ENCODE assay signal across 21 cellular contexts in the genomic region with DNA sequence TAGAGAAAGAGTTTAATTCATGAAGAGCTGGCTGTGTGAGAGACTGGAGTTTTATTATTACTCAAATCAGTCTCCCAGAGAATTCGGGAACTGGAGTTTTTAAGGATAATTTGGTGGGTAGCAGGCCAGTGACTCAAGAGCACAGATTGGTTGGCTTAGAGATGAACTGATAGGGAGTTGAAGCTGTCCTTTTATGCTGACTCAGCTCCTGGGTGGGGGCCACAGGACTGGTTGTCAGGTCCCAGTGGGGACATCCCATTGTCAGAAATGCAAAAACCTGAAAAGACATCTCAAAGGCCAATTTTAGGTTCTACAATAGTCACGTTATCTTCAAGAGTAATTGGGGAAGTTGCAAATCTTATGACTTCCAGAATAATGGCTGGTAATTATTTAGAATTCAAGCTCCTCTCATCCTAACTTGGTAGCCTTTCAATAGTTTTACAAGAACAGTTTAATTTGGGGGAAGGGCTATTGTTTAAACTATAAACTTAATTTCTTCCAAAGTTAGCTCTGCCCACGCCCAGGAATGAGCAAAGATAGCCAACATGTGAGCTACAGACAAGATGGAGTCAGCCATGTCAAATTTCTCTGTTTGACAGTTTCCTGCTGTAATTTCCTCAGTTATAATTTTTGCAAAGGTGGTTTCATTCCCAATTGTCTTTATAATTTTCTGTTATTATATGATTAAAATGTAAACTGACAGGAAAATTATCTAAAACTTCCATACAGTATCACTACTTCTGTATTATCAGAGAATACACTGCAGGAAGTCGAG.
"Had no signal": no experiment of that assay in that cellular context is flagged by ENCODE, and none has a peak within 500 bp of the region (broad histone marks: within the 10 kb centered on the region; RNA-seq: fewer than 3 reads in every experiment).

No MANE protein-coding gene starts in this region.

- ATAC-seq: Right ventricle myocardium inferior, SK-N-SH treated with all-trans-retinoic acid at 6 μM for 48 hours had no signal

- H3K27ac ChIP-seq: PC-9, Peyer's patch, SJCRH30 had no signal

- H3K36me3 ChIP-seq: Peyer's patch, SJCRH30 had no signal

- H2AFZ ChIP-seq: PC-9 had no signal

- H3K4me1 ChIP-seq: Peyer's patch, SJCRH30 had no signal

- H3K9me3 ChIP-seq: Peyer's patch, SJCRH30 had no signal

- H3K4me3 ChIP-seq: PC-9, Peyer's patch, SJCRH30 had no signal

- DNase-seq: Kasumi-1, KG1, MM.1S, NCI-H1092 treated with DMSO at 0.1 percent for 48 hours, NCI-H1436, NCI-H187, NCI-H2029, NCI-H2081 treated with DMSO at 0.1 percent for 48 hours, NCI-H2171, NCI-H226, NCI-H446, NCI-H510A, NCI-H524 treated with DMSO at 0.1 percent for 48 hours, NCI-H69, NCI-H774, PC-9, Peyer's patch, SHP77 treated with DMSO at 0.1 percent for 48 hours, SJCRH30 had no signal

- H3K4me2 ChIP-seq: PC-9 had no signal

- H3K27me3 ChIP-seq: Peyer's patch had no signal
